In the genomic region with DNA sequence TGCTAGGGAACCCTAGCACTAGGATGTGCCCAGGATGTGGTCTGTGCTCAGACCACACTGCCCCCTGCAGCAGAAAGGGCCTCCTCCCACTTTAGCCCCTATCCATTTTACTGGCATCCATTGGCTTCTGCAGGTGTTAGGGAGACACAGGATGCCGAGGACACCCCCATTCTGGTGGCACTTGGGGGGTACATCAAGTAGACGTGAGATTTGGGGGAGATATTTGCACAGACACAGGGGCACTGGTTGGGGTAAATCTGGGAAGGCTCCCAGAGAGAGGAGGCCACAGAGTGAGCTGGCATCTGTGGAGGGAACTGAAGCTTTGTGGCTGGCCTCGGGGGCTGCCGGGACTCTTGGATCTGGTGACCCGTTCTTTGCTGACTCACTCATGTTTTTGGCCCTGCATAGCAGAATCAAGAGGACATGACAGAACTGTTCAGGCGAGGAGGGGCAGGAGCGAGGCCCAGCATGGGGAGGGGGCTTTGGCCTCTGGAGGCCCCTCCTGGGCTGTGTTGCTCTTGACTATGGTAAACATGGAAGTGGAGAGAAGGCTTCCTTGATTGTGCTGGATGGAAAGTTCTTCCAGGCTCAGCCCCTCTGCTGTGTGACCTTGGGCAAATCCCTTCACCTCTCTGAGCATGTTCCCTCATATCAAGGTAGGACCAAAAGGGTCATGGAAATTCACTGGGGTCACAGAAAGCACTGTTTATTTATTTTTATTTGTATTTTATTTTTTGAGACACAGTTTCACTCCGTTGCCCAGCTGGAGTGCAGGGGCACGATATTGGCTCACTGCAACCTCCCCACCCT, we compare ENCODE assay signal across 10 cellular contexts. TPM values are rescaled to one million over a fixed set of nuclear protein-coding genes. Genes with fewer than 3 reads are reported as not detected.
DNase-seq lines count a peak whose midpoint lies in the region; ATAC-seq and TF ChIP-seq lines count a peak whose summit lies in the region.
"Had no signal": no experiment of that assay in that cellular context is flagged by ENCODE, and none has a peak within 500 bp of the region (broad histone marks: within the 10 kb centered on the region; RNA-seq: fewer than 3 reads in every experiment).

No MANE protein-coding gene starts in this region.

- H3K9me3 Mint-ChIP-seq in CD4-positive, alpha-beta T cell, result no peaks in the 10 kb centered on the region

- H3K4me1 ChIP-seq in osteoblast (ENCODE audit: insufficient read depth, low read length), result peaks cover 8% of the 10 kb centered on the region

- peaks cover 51% of the 10 kb centered on the region for H3K79me2 ChIP-seq in osteoblast (ENCODE audit: insufficient read depth, low read length)

- H3K4me1 Mint-ChIP-seq in CD4-positive, alpha-beta T cell (ENCODE audit: low read depth), result peaks cover 24% of the 10 kb centered on the region

- H3K27me3 ChIP-seq in CD4-positive, alpha-beta T cell (ENCODE audit: control insufficient read depth, insufficient read depth, low read length), result no peaks in the 10 kb centered on the region
- no peaks in the 10 kb centered on the region for H3K27me3 ChIP-seq in osteoblast (ENCODE audit: insufficient read depth, low read length)

- no peak overlapping the region for H2AFZ ChIP-seq in osteoblast (ENCODE audit: low read length)

- no peak overlapping the region for H3K27ac ChIP-seq in CD4-positive, alpha-beta T cell (ENCODE audit: low read depth, low read length)
- H3K27ac ChIP-seq in caudate nucleus (ENCODE audit: low read depth, low read length), result peak overlapping the region; percentile 74
- no peak overlapping the region for H3K27ac ChIP-seq in osteoblast (ENCODE audit: low read depth, low read length)
- H3K27ac ChIP-seq: KMS-11 had no signal

- POLR2A ChIA-PET in CD4-positive, alpha-beta T cell (lab: Charles Lee), result no interaction called here

- H3K27me3 Mint-ChIP-seq in CD4-positive, alpha-beta T cell, result no peaks in the 10 kb centered on the region

- peak overlapping the region; percentile 80 for H3K27ac Mint-ChIP-seq in CD4-positive, alpha-beta T cell

- peak overlapping the region; percentile 97 for H3K4me3 ChIP-seq in osteoblast (ENCODE audit: insufficient read depth, low read length)

- peaks cover 15% of the 10 kb centered on the region for H4K20me1 ChIP-seq in osteoblast (ENCODE audit: insufficient read depth, low read length)

- ATAC-seq in CD4-positive, alpha-beta T cell (ENCODE audit: poor library complexity), result no peak
- ATAC-seq in GM18868 (IDR thresholded peaks at IDR 0.05; ENCODE audit: unreplicated experiment) (no peak), HG03469 (IDR thresholded peaks at IDR 0.05; ENCODE audit: unreplicated experiment) (no peak)
- ATAC-seq: left colon had no signal

- intact Hi-C loops in CD4-positive, alpha-beta T cell (cut with DNase I, micrococcal nuclease), result loop anchor here in 1 of 2 experiments (2.0 to 10.0 kb wide), 4 partner anchors 138 to 1995 kb away; a partner anchor contains a TSS

- peak overlapping the region; percentile 88 for H3K4me3 Mint-ChIP-seq in CD4-positive, alpha-beta T cell

- H3K9me3 ChIP-seq in CD4-positive, alpha-beta T cell (ENCODE audit: control insufficient read depth, low read length), result no peaks in the 10 kb centered on the region
- H3K9me3 ChIP-seq in osteoblast (ENCODE audit: low read depth, low read length), result no peaks in the 10 kb centered on the region

- H3K36me3 ChIP-seq in osteoblast (ENCODE audit: insufficient read depth, low read length), result no peaks in the 10 kb centered on the region

- H3K4me2 ChIP-seq in osteoblast (ENCODE audit: insufficient read depth, low read length), result peak overlapping the region; percentile 96

- no peak for TF ChIP-seq CTCF in CD4-positive, alpha-beta T cell (IDR thresholded peaks at IDR 0.05)
- no peak for TF ChIP-seq CTCF in osteoblast (IDR thresholded peaks at IDR 0.05; ENCODE audit: extremely low read depth, low read depth, low read length)

- CTCF ChIA-PET in CD4-positive, alpha-beta T cell (lab: Charles Lee), result no interaction called here

- DNase-seq in CD4-positive, alpha-beta T cell, result no peak
- peak; percentile 26 for DNase-seq in M059J (ENCODE audit: low read depth)
- no peak for DNase-seq in caudate nucleus (lab: John Stamatoyannopoulos, UW)
- no peak for DNase-seq in osteoblast (ENCODE audit: insufficient read length, low spot score, missing footprints)
- DNase-seq in NCI-H1417 treated with DMSO at 0.1 percent for 48 hours (lab: John Stamatoyannopoulos, UW), result no peak
- no peak for DNase-seq in cerebellar cortex (ENCODE audit: low spot score)

- H3K36me3 Mint-ChIP-seq in CD4-positive, alpha-beta T cell (ENCODE audit: low read depth), result no peaks in the 10 kb centered on the region

RNA-seq across cellular contexts. Expression of a gene that starts 1.8 kb away (rescaled TPM):
- 10 to 100 TPM; 10.4 to 12.2 TPM for total RNA-seq in CD4-positive, alpha-beta T cell
- 14.3 and 22.8 TPM in 2 replicates for total RNA-seq in M059J (2014; rRNA removed; shearing (Covaris generic))
- total RNA-seq in osteoblast, result 64.8 and 69.1 TPM in 2 replicates

RNA-seq across cellular contexts. Expression of a gene that starts 25.2 kb away (rescaled TPM):
- total RNA-seq in CD4-positive, alpha-beta T cell, result 10 to 100 TPM; 85.3 to 92.7 TPM
- total RNA-seq in M059J (2014; rRNA removed; shearing (Covaris generic)), result 8.0 and 12.8 TPM in 2 replicates
- total RNA-seq in osteoblast, result 16.5 and 19.5 TPM in 2 replicates

RNA-seq across cellular contexts. Expression of a gene that starts 43.5 kb away (rescaled TPM):
- not detected for total RNA-seq in CD4-positive, alpha-beta T cell
- 0.05 and 0.10 TPM in 2 replicates for total RNA-seq in M059J (2014; rRNA removed; shearing (Covaris generic))
- under 0.01 TPM in 1 of 2 replicates, not detected in the other for total RNA-seq in osteoblast
